Comparison of ENCODE assay signal across 8 cellular contexts in the genomic region with DNA sequence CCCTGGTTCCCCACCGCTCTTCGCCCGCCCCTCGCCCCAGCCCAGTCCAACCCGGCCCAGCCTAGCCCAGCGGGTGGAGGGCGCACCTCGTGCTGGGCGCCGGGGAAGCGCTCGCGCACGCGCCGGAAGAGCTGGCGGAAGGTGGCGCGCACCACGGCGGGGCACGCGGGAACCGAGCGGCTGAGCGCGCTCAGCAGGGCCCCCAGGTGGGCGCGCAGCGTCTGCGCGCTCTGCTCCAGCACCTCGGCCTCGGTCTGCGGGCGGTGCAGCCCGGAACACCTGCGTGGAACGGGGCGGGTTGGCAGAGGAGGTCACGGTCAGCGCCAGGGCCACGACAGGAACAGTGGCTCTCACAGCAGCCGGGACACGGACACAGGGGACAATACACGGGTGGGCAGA. TPM values are rescaled to one million over a fixed set of nuclear protein-coding genes. Genes with fewer than 3 reads are reported as not detected.
DNase-seq lines count a peak whose midpoint lies in the region; ATAC-seq and TF ChIP-seq lines count a peak whose summit lies in the region.
"Not testable (repeated sequence)": the region's sequence is repeated elsewhere in the genome, so short reads cannot be mapped to it uniquely, and the experiment has no call there.

No MANE protein-coding gene starts in this region.

- TF ChIP-seq CTCF in colonic mucosa (IDR thresholded peaks at IDR 0.05), result not testable (repeated sequence)
- TF ChIP-seq CTCF in liver (IDR thresholded peaks at IDR 0.05; ENCODE audit: low read depth, low read length, missing input control), result peak; percentile 3

- H3K9ac ChIP-seq in BLaER1 (peak overlapping the region; percentile 63; the same call in 1 of the 2 replicates), colonic mucosa (ENCODE audit: low read depth in 2 of 2, low read length in 2 of 2) (peak overlapping the region in 1 of 2 donors; percentile 12)
- H3K9ac ChIP-seq in liver (ENCODE audit: low read depth in 1 of 2, low read length in 2 of 2), result not testable (repeated sequence)

- H3K4me3 ChIP-seq in BLaER1 (peak overlapping the region; percentile 59), colonic mucosa (peak overlapping the region; percentile 25), liver (ENCODE audit: low read depth in 1 of 3, low read length in 3 of 3) (peak overlapping the region in 1 of 3 donors; percentile 23)

- peak overlapping the region; percentile 77 for H3K4me2 ChIP-seq in BLaER1

- peak; percentile 16 for DNase-seq in NCI-H774 (lab: John Stamatoyannopoulos, UW)
- DNase-seq in activated CD8-positive, alpha-beta memory T cell treated with anti-CD3 and anti-CD28 coated beads for 4 hours (ENCODE audit: low read depth in 2 of 2), result peak; percentile 21 to 28
- peak; percentile 43 for DNase-seq in colonic mucosa
- peak; percentile 61 for DNase-seq in stimulated activated CD4-positive, alpha-beta T cell treated with anti-CD3 and anti-CD28 coated beads, Interleukin-1b, Interleukin-23, amount 100 ng/mL, for 48 hours

- H3K27me3 ChIP-seq in BLaER1; colonic mucosa; liver (ENCODE audit: control insufficient read depth in 4 of 4, insufficient read depth in 4 of 4, low read length in 3 of 4): not testable (repeated sequence)

- ATAC-seq in GM19351 (IDR thresholded peaks at IDR 0.05; ENCODE audit: unreplicated experiment) (peak; percentile 43), HG03135 (IDR thresholded peaks at IDR 0.05; ENCODE audit: unreplicated experiment) (peak; percentile 34)

- not testable (repeated sequence) for H3K9me3 ChIP-seq in BLaER1; colonic mucosa; liver (ENCODE audit: control insufficient read depth in 4 of 4, low read length in 3 of 4)

- TF ChIP-seq RAD21 in liver (IDR thresholded peaks at IDR 0.05), result not testable (repeated sequence)

- H3K4me1 ChIP-seq in BLaER1, result peaks cover 12% of the 10 kb centered on the region
- not testable (repeated sequence) for H3K4me1 ChIP-seq in colonic mucosa
- peaks cover 5 to 16% (median 13%) of the 10 kb centered on the region in 4 donors for H3K4me1 ChIP-seq in liver (ENCODE audit: control insufficient read depth in 4 of 4, insufficient read depth in 4 of 4, low read length in 3 of 4)

- H3K27ac ChIP-seq in BLaER1, result peak overlapping the region; percentile 69
- not testable (repeated sequence) for H3K27ac ChIP-seq in colonic mucosa; liver (ENCODE audit: low read depth in 1 of 2, low read length in 2 of 2)

- intact Hi-C loops in colonic mucosa (cut with DNase I), result not testable (repeated sequence)

- H4K20me1 ChIP-seq in BLaER1, result not testable (repeated sequence)

- 7% methylated on average over 46 of the region's 46 CpGs for WGBS in liver

- H3K36me3 ChIP-seq in BLaER1; colonic mucosa; liver (ENCODE audit: control insufficient read depth in 4 of 4, insufficient read depth in 3 of 4, low read depth in 1 of 4, low read length in 3 of 4): not testable (repeated sequence)

RNA-seq across cellular contexts. Expression of gene DBNL, which starts 4.0 kb away (rescaled TPM):
- total RNA-seq in colonic mucosa (100 to 1,000 TPM in 1 of 2 donors, 10 to 100 TPM in 1; 81.4 to 106 TPM), liver (10 to 100 TPM; 47.3 to 60.2 TPM)
- 10 to 100 TPM; 26.1 to 35.6 TPM for polyA plus RNA-seq in liver

RNA-seq across cellular contexts. Expression of gene PGAM2, which starts 24.9 kb away (rescaled TPM):
- total RNA-seq in colonic mucosa (under 1 TPM; 0.29 to 0.52 TPM), liver (1 to 10 TPM in 1 of 2 donors, under 1 TPM in 1; 0.42 to 2.3 TPM)
- under 1 TPM; 0.13 to 0.56 TPM for polyA plus RNA-seq in liver

RNA-seq across cellular contexts. Expression of gene POLM, which starts 41.8 kb away (rescaled TPM):
- total RNA-seq in colonic mucosa (10 to 100 TPM; 17.2 to 25.9 TPM), liver (10 to 100 TPM in 1 of 2 donors, 1 to 10 TPM in 1; 6.9 to 24.0 TPM)
- polyA plus RNA-seq in liver, result 1 to 10 TPM; 9.1 to 9.4 TPM

RNA-seq across cellular contexts. Expression of gene SPDYE1, which starts 42.8 kb away (rescaled TPM):
- total RNA-seq in colonic mucosa, result not detected
- not detected for total RNA-seq in liver
- under 1 TPM in 1 of 2 donors, not detected in 1; 0.71 TPM for polyA plus RNA-seq in liver
